In genomic region chr10:87860156-87860795, GRCh38 we compare ENCODE assay signal across 9 cellular contexts. TPM values are rescaled to one million over a fixed set of nuclear protein-coding genes. Genes with fewer than 3 reads are reported as not detected.
DNase-seq lines count a peak whose midpoint lies in the region; ATAC-seq and TF ChIP-seq lines count a peak whose summit lies in the region.
"Had no signal": no experiment of that assay in that cellular context is flagged by ENCODE, and none has a peak within 500 bp of the region (broad histone marks: within the 10 kb centered on the region; RNA-seq: fewer than 3 reads in every experiment).

No MANE protein-coding gene starts in this region.

- no peak for ATAC-seq in HG02981 (IDR thresholded peaks at IDR 0.05; ENCODE audit: unreplicated experiment)
- no peak for ATAC-seq in aorta (ENCODE audit: low FRiP score)

- POLR2A ChIA-PET in BJ (lab: Charles Lee) = no interaction called here

- H3K27ac ChIP-seq in subcutaneous abdominal adipose tissue (ENCODE audit: low read depth, low read length) (peak overlapping the region; percentile 91), aorta (ENCODE audit: low read depth in 1 of 2, low read length in 2 of 2) (peak overlapping the region in 1 of 2 donors; percentile 3)
- H3K27ac ChIP-seq: SJSA1 had no signal

- H3K4me3 ChIP-seq in BJ (ENCODE audit: low read depth, low read length) = no peak overlapping the region
- H3K4me3 ChIP-seq in GM12875 (ENCODE audit: low read depth, low read length) = no peak overlapping the region
- no peak overlapping the region for H3K4me3 ChIP-seq in subcutaneous abdominal adipose tissue (ENCODE audit: low read depth in 1 of 5, low read length in 5 of 5)
- no peak overlapping the region for H3K4me3 ChIP-seq in aorta (ENCODE audit: low read length in 2 of 2)
- H3K4me3 ChIP-seq: SJSA1 had no signal

- intact Hi-C loops in aorta (cut with DNase I) = loop anchor here (2.0 to 10.0 kb wide), 7 partner anchors 65 to 529 kb away; no protein-coding TSS in a partner anchor

- no peaks in the 10 kb centered on the region for H3K9me3 ChIP-seq in subcutaneous abdominal adipose tissue (ENCODE audit: control insufficient read depth in 5 of 5, low read length in 5 of 5)
- no peaks in the 10 kb centered on the region for H3K9me3 ChIP-seq in aorta (ENCODE audit: control insufficient read depth, low read length)
- H3K9me3 ChIP-seq: SJSA1 had no signal

- no peak for DNase-seq in BJ (ENCODE audit: low read depth)
- DNase-seq in NCI-H226 = peak; percentile 56
- DNase-seq in activated CD4-positive, alpha-beta T cell treated with anti-CD3 and anti-CD28 coated beads, Interleukin-2, amount 50 U/mL, for 1 hour = peak; percentile 16
- DNase-seq in germinal center (ENCODE audit: low spot score) = peak; percentile 67
- no peak for DNase-seq in aorta

- 49 to 54% methylated on average over 3 of the region's 3 CpGs for WGBS in aorta, 2 donors

- TF ChIP-seq CTCF in BJ (IDR thresholded peaks at IDR 0.05; ENCODE audit: insufficient read depth, low read depth, low read length) = peak; percentile 40
- peak; percentile 52; the same call in 1 of the 2 replicates for TF ChIP-seq CTCF in GM12875 (IDR thresholded peaks at IDR 0.05; ENCODE audit: borderline replicate concordance, insufficient read depth, low read depth, low read length)

- CTCF ChIA-PET in BJ (lab: Yijun Ruan, JAX) = interaction anchor here (1.3 to 6.3 kb wide), 6 partner anchors 10 to 693 kb away, joined by 3 to 45 read pairs (median 7); no protein-coding TSS in a partner anchor

- H3K36me3 ChIP-seq in BJ (ENCODE audit: control insufficient read depth, insufficient read depth, low read length) (no peaks in the 10 kb centered on the region), subcutaneous abdominal adipose tissue (ENCODE audit: control insufficient read depth in 5 of 5, insufficient read depth in 5 of 5, low read length in 5 of 5) (no peaks in the 10 kb centered on the region), aorta (ENCODE audit: control insufficient read depth in 1 of 2, insufficient read depth in 2 of 2, low read length in 1 of 2) (no peaks in the 10 kb centered on the region)

- H3K27me3 ChIP-seq in BJ (ENCODE audit: control insufficient read depth, insufficient read depth, low read length) = no peaks in the 10 kb centered on the region
- H3K27me3 ChIP-seq in subcutaneous abdominal adipose tissue (ENCODE audit: control insufficient read depth in 5 of 5, insufficient read depth in 4 of 5, low read length in 5 of 5) = no peaks in the 10 kb centered on the region
- no peaks in the 10 kb centered on the region for H3K27me3 ChIP-seq in aorta (ENCODE audit: control insufficient read depth in 1 of 2, insufficient read depth in 2 of 2, low read length in 1 of 2)
- H3K27me3 ChIP-seq: SJSA1 had no signal

- no peak overlapping the region for H3K9ac ChIP-seq in subcutaneous abdominal adipose tissue (ENCODE audit: low read length in 5 of 5)

- H3K4me1 ChIP-seq in subcutaneous abdominal adipose tissue (ENCODE audit: control insufficient read depth in 5 of 5, insufficient read depth in 5 of 5, low read length in 5 of 5) = peaks cover 0 to 28% (median 23%) of the 10 kb centered on the region in 5 donors
- H3K4me1 ChIP-seq in aorta (ENCODE audit: control insufficient read depth in 1 of 2, insufficient read depth in 2 of 2, low read length in 2 of 2) = no peaks in the 10 kb centered on the region
- H3K4me1 ChIP-seq: SJSA1 had no signal

RNA-seq across cellular contexts. Expression of gene KLLN, which starts 3.1 kb away (rescaled TPM):
- polyA plus RNA-seq in BJ (2011; rRNA removed) = 0.42 and 0.44 TPM in 2 replicates
- polyA minus RNA-seq in BJ (2011; rRNA and poly(A)+ RNA removed) = 0.47 and 0.57 TPM in 2 replicates
- total RNA-seq in aorta = under 1 TPM; 0.29 to 0.66 TPM
- under 1 TPM; 0.25 to 0.36 TPM for polyA plus RNA-seq in aorta

RNA-seq across cellular contexts. Expression of gene PTEN, which starts 3.1 kb away (rescaled TPM):
- polyA plus RNA-seq in BJ (2011; rRNA removed) (29.6 and 66.9 TPM in 2 replicates), aorta (10 to 100 TPM; 26.8 to 35.4 TPM)
- 55.7 and 87.5 TPM in 2 replicates for polyA minus RNA-seq in BJ (2011; rRNA and poly(A)+ RNA removed)
- total RNA-seq in aorta = 100 to 1,000 TPM; 119 to 165 TPM

RNA-seq across cellular contexts. Expression of gene ATAD1, which starts 42.2 kb away (rescaled TPM):
- 13.7 and 36.1 TPM in 2 replicates for polyA plus RNA-seq in BJ (2011; rRNA removed)
- polyA minus RNA-seq in BJ (2011; rRNA and poly(A)+ RNA removed) = 11.1 and 12.3 TPM in 2 replicates
- 10 to 100 TPM; 39.5 to 43.4 TPM for total RNA-seq in aorta
- 10 to 100 TPM; 18.8 to 24.7 TPM for polyA plus RNA-seq in aorta

Comparison
In these comparisons a context has a peak if more than half of its experiments do, and no peak if none do; other contexts are left out.
1. DNase-seq: peak in NCI-H226 (single experiment), activated CD4-positive, alpha-beta T cell treated with anti-CD3 and anti-CD28 coated beads, Interleukin-2, amount 50 U/mL, for 1 hour (single experiment) and germinal center (single experiment); none in BJ (single experiment) and aorta (0 of 2).